In genomic region chr10:17340144-17340829, GRCh38 we compare ENCODE assay signal across 26 cellular contexts.
"Had no signal": no experiment of that assay in that cellular context is flagged by ENCODE, and none has a peak within 500 bp of the region (broad histone marks: within the 10 kb centered on the region; RNA-seq: fewer than 3 reads in every experiment).

No MANE protein-coding gene starts in this region.

- H3K9me3 ChIP-seq: psoas muscle, uterus had no signal

- ATAC-seq: heart right ventricle; left ventricle myocardium superior; natural killer cell; psoas muscle; right cardiac atrium; stimulated activated naive B cell treated with anti-CD40 and anti-IgM and Interleukin-4, amounts not matched to agents 10 μg/mL and 1 μg/mL and 100 μg/mL, for 72 hours; upper lobe of right lung had no signal

- H3K27me3 ChIP-seq: esophagus muscularis mucosa, heart right ventricle, ovary, spleen, tibial nerve, upper lobe of right lung, uterus had no signal

- H3K36me3 ChIP-seq: esophagus muscularis mucosa, ovary, spleen, thoracic aorta, tibial nerve, upper lobe of right lung, uterus had no signal

- H3K27ac ChIP-seq: dorsolateral prefrontal cortex, esophagus muscularis mucosa, heart right ventricle, ovary, psoas muscle, skin epidermis, spleen, thoracic aorta, tibial nerve, upper lobe of right lung, uterus had no signal

- DNase-seq: dorsolateral prefrontal cortex; effector CD4-positive, alpha-beta T cell; foreskin melanocyte; glutamatergic neuron; heart right ventricle; hippocampal formation; kidney glomerular epithelial cell; left ventricle myocardium superior; natural killer cell; occipital lobe; ovary; posterior cingulate gyrus; psoas muscle; right cardiac atrium; spleen; stimulated activated naive B cell treated with anti-CD40 and anti-IgM and Interleukin-4, amounts not matched to agents 10 μg/mL and 1 μg/mL and 100 μg/mL, for 72 hours; upper lobe of right lung; uterus had no signal

- FAIRE-seq: colon, endothelial cell of umbilical vein, islet of Langerhans had no signal

- H3K4me1 ChIP-seq: esophagus muscularis mucosa, heart right ventricle, psoas muscle, spleen, tibial nerve, upper lobe of right lung, uterus had no signal

- H3K4me3 ChIP-seq: dorsolateral prefrontal cortex, esophagus muscularis mucosa, heart right ventricle, lung, ovary, psoas muscle, skin epidermis, spleen, thoracic aorta, tibial nerve, upper lobe of right lung, uterus had no signal
